2 cellular contexts compared by ENCODE assay signal in the genomic region with DNA sequence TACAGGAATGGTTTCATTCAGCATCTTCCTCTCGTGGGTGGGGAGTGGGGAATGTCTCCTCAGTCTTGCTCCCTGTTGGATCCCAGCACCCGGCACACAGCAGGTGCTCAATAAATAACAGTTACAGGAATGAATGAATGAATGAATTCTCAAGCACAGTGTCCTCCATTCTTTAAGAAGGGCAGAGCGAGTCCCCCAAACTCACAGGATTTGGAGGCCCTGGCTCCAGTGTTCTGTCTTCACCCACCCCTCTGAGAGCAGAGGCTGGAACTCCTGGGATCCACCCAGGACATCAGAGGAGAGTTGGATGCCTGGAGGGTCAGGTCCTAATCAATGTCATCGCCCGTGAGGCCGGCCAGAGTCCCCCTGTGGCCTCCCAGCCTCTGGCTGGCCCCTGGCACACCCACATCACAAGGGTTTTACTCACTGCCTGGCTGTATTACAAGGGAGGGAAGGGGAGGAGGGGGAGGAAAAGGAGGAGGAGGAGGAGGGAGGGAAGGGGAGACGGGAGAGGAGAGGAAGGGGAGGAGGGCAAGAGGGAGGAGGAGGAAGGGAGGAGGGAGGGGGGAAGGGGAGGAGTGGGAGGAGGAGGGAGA.
TF ChIP-seq lines count a peak whose summit lies in the region.

No MANE protein-coding gene starts in this region.

TF ChIP-seq in IMR-90, 13 proteins besides CTCF, POLR2A, EP300 and RAD21:
- TF ChIP-seq RFX5 (IDR thresholded peaks at IDR 0.05; ENCODE audit: low read depth, low read length) (no peak), NFE2L2 (IDR thresholded peaks at IDR 0.05; ENCODE audit: low read depth, low read length) (no peak), CHD1 (IDR thresholded peaks at IDR 0.05; ENCODE audit: low read depth, low read length) (no peak), CEBPB (IDR thresholded peaks at IDR 0.05; ENCODE audit: low read depth, low read length) (no peak), MAZ (IDR thresholded peaks at IDR 0.05; ENCODE audit: borderline replicate concordance, low read depth, low read length) (no peak), SMC3 (IDR thresholded peaks at IDR 0.05; ENCODE audit: low read depth, low read length) (no peak), BHLHE40 (IDR thresholded peaks at IDR 0.05; ENCODE audit: low read depth, low read length) (no peak), MXI1 (IDR thresholded peaks at IDR 0.05; ENCODE audit: borderline replicate concordance, low read depth, low read length) (no peak)
- TF ChIP-seq, protein P1, sequence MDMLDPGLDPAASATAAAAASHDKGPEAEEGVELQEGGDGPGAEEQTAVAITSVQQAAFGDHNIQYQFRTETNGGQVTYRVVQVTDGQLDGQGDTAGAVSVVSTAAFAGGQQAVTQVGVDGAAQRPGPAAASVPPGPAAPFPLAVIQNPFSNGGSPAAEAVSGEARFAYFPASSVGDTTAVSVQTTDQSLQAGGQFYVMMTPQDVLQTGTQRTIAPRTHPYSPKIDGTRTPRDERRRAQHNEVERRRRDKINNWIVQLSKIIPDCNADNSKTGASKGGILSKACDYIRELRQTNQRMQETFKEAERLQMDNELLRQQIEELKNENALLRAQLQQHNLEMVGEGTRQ (IDR thresholded peaks at IDR 0.05; ENCODE audit: low read depth, low read length), result no peak

TF ChIP-seq in HepG2, 621 proteins besides CTCF, POLR2A, EP300 and RAD21:
- no peak for TF ChIP-seq ZNF792 (CRISPR knock-in tag; IDR thresholded peaks at IDR 0.05)
- TF ChIP-seq ZNF24 (IDR thresholded peaks at IDR 0.05), result peak; percentile 82
- no peak for TF ChIP-seq MAF1 (CRISPR knock-in tag; IDR thresholded peaks at IDR 0.05; ENCODE audit: borderline replicate concordance)
- no peak for TF ChIP-seq MYNN (CRISPR knock-in tag; IDR thresholded peaks at IDR 0.05; ENCODE audit: low read depth)
- no peak for TF ChIP-seq DNMT1 (CRISPR knock-in tag; IDR thresholded peaks at IDR 0.05)
- TF ChIP-seq RARA (CRISPR knock-in tag; IDR thresholded peaks at IDR 0.05), result peak; percentile 43
- TF ChIP-seq ZKSCAN8 (CRISPR knock-in tag; IDR thresholded peaks at IDR 0.05; ENCODE audit: borderline replicate concordance), result no peak
- 0 out of 2 replicates have a peak, but pooled peaks have one; percentile 19 for TF ChIP-seq GATAD2A (CRISPR knock-in tag; IDR thresholded peaks at IDR 0.05)
- TF ChIP-seq, protein P2, sequence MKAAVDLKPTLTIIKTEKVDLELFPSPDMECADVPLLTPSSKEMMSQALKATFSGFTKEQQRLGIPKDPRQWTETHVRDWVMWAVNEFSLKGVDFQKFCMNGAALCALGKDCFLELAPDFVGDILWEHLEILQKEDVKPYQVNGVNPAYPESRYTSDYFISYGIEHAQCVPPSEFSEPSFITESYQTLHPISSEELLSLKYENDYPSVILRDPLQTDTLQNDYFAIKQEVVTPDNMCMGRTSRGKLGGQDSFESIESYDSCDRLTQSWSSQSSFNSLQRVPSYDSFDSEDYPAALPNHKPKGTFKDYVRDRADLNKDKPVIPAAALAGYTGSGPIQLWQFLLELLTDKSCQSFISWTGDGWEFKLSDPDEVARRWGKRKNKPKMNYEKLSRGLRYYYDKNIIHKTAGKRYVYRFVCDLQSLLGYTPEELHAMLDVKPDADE (CRISPR knock-in tag; IDR thresholded peaks at IDR 0.05), result no peak
- TF ChIP-seq SNAI1 (CRISPR knock-in tag; IDR thresholded peaks at IDR 0.05; ENCODE audit: borderline replicate concordance), result no peak
- TF ChIP-seq FOSL2 (CRISPR knock-in tag; IDR thresholded peaks at IDR 0.05), result peak; percentile 52
- no peak for TF ChIP-seq CC2D1A (CRISPR knock-in tag; IDR thresholded peaks at IDR 0.05)
- no peak for TF ChIP-seq ASH2L (IDR thresholded peaks at IDR 0.05; ENCODE audit: insufficient read length, low read depth, low read length)
- TF ChIP-seq CENPX (CRISPR knock-in tag; IDR thresholded peaks at IDR 0.05), result no peak
- TF ChIP-seq ZSCAN20 (CRISPR knock-in tag; IDR thresholded peaks at IDR 0.05; ENCODE audit: borderline replicate concordance), result no peak
- TF ChIP-seq HDAC6 (IDR thresholded peaks at IDR 0.05; ENCODE audit: low read depth, low read length), result no peak
- no peak for TF ChIP-seq ZBTB3 (CRISPR knock-in tag; IDR thresholded peaks at IDR 0.05; ENCODE audit: borderline replicate concordance, low read depth)
TF ChIP-seq in HepG2: peak in this region for 4.
